18 cellular contexts compared by ENCODE assay signal in genomic region chr3:43971486-43971885, GRCh38.
DNase-seq lines count a peak whose midpoint lies in the region; ATAC-seq, FAIRE-seq and TF ChIP-seq lines count a peak whose summit lies in the region.
"Had no signal": no experiment of that assay in that cellular context is flagged by ENCODE, and none has a peak within 500 bp of the region (broad histone marks: within the 10 kb centered on the region; RNA-seq: fewer than 3 reads in every experiment).

No MANE protein-coding gene starts in this region.

- H3K79me1 ChIP-seq in H1 (ENCODE audit: low read depth, low read length) (no peaks in the 10 kb centered on the region), neuronal stem cell (ENCODE audit: low read depth, low read length) (no peaks in the 10 kb centered on the region)

- peaks cover 8% of the 10 kb centered on the region; the same call in 2 of the 3 replicates for H3K36me3 Mint-ChIP-seq in GM23338 (ENCODE audit: low read depth)
- no peaks in the 10 kb centered on the region for H3K36me3 Mint-ChIP-seq in stimulated activated effector memory CD8-positive, alpha-beta T cell treated with anti-CD3 and anti-CD28 coated beads, Interleukin-12 subunit alpha, Interleukin-12 subunit beta, amount 100 ng/mL, for 72 hours
- H3K36me3 Mint-ChIP-seq: CD4-positive, alpha-beta memory T cell had no signal

- H2BK5ac ChIP-seq in H1 (ENCODE audit: low read depth, low read length) (no peak overlapping the region), neuronal stem cell (ENCODE audit: low read length) (no peak overlapping the region)

- no peaks in the 10 kb centered on the region for H4K20me1 ChIP-seq in GM23338 (replicated peaks; ENCODE audit: insufficient read depth)
- no peaks in the 10 kb centered on the region for H4K20me1 ChIP-seq in H1 (replicated peaks in 1 of 2; ENCODE audit: control insufficient read depth in 1 of 2, insufficient read depth in 2 of 2, low read length in 2 of 2)

- no peak overlapping the region for H3K9ac ChIP-seq in H1 (replicated peaks in 1 of 4; ENCODE audit: extremely low read depth in 1 of 4, low read depth in 3 of 4, low read length in 3 of 4)
- H3K9ac ChIP-seq in neuronal stem cell (ENCODE audit: low read depth, low read length, poor library complexity), result no peak overlapping the region

- intact Hi-C loops in aorta (cut with DNase I), result no loop called here

- H3K27ac ChIP-seq in GM23338 (ENCODE audit: low read depth) (no peak overlapping the region), H1 (ENCODE audit: low read depth, low read length) (no peak overlapping the region), neuronal stem cell (replicated peaks; ENCODE audit: low read length) (no peak overlapping the region), aorta (ENCODE audit: low read depth in 1 of 2, low read length in 2 of 2) (no peak overlapping the region)

- H3K36me3 ChIP-seq in GM23338 (ENCODE audit: insufficient read depth) (no peaks in the 10 kb centered on the region), H1 (ENCODE audit: control insufficient read depth in 2 of 4, insufficient read depth in 4 of 4, low read length in 3 of 4) (no peaks in the 10 kb centered on the region), neuronal stem cell (replicated peaks in 1 of 2; ENCODE audit: control insufficient read depth in 2 of 2, insufficient read depth in 2 of 2, low read length in 2 of 2) (no peaks in the 10 kb centered on the region), aorta (ENCODE audit: control insufficient read depth in 1 of 2, insufficient read depth in 2 of 2, low read length in 1 of 2) (no peaks in the 10 kb centered on the region)

- 0 out of 2 replicates have a peak overlapping the region, but pooled peaks have one; percentile 27 for H2BK12ac ChIP-seq in H1 (ENCODE audit: low read depth, low read length)
- H2BK12ac ChIP-seq in neuronal stem cell (ENCODE audit: low read length), result no peak overlapping the region

- H3K23ac ChIP-seq in H1 (ENCODE audit: insufficient read length) (no peak overlapping the region), neuronal stem cell (ENCODE audit: low read depth, low read length, poor library complexity) (no peak overlapping the region)

- H3K79me2 ChIP-seq in GM23338 (replicated peaks; ENCODE audit: insufficient read depth) (no peaks in the 10 kb centered on the region), H1 (ENCODE audit: control insufficient read depth in 1 of 2, insufficient read depth in 2 of 2, low read length in 2 of 2) (no peaks in the 10 kb centered on the region)

- H3K4ac ChIP-seq in H1 (replicated peaks; ENCODE audit: insufficient read length, low read depth, low read length) (no peak overlapping the region), neuronal stem cell (ENCODE audit: low read length) (no peak overlapping the region)

- H2BK20ac ChIP-seq in H1 (ENCODE audit: low read length), result no peak overlapping the region

- H2BK15ac ChIP-seq in H1 (ENCODE audit: low read length), result no peak overlapping the region
- no peak overlapping the region for H2BK15ac ChIP-seq in neuronal stem cell (ENCODE audit: low read length)

- H3K4me2 ChIP-seq in GM23338 (no peak overlapping the region), H1 (ENCODE audit: insufficient read depth in 1 of 2, low read depth in 2 of 2, low read length in 2 of 2) (no peak overlapping the region), neuronal stem cell (ENCODE audit: insufficient read depth, low read length, poor library complexity, severe bottlenecking) (no peak overlapping the region)

- H2AK5ac ChIP-seq in H1 (ENCODE audit: low read depth, low read length), result no peak overlapping the region
- H2AK5ac ChIP-seq in neuronal stem cell (ENCODE audit: low read depth, low read length), result no peak overlapping the region

- H3K27me3 Mint-ChIP-seq in GM23338 (ENCODE audit: insufficient read depth, low read depth, poor library complexity), result peaks cover 7% of the 10 kb centered on the region

- H2BK120ac ChIP-seq in H1 (replicated peaks; ENCODE audit: low read depth, low read length) (no peak overlapping the region), neuronal stem cell (ENCODE audit: low read depth, low read length) (no peak overlapping the region)

- DNase-seq in GM23338 (ENCODE audit: low spot score) (no peak), H1 (ENCODE audit: low read depth in 1 of 2, low spot score in 2 of 2) (no peak), neuronal stem cell (ENCODE audit: low spot score) (no peak), aorta (no peak)
- DNase-seq in stimulated activated effector memory CD8-positive, alpha-beta T cell treated with anti-CD3 and anti-CD28 coated beads, Interleukin-12 subunit alpha, Interleukin-12 subunit beta, amount 100 ng/mL, for 72 hours (ENCODE audit: low spot score in 2 of 2), result peak in 1 of 2 donors; percentile 37
- DNase-seq in stimulated activated CD4-positive, alpha-beta T cell treated with anti-CD3 and anti-CD28 coated beads, Interleukin-1b, Interleukin-23, amount 100 ng/mL, for 48 hours, result no peak
- DNase-seq: C1 segment of cervical spinal cord; Calu3; CD4-positive, alpha-beta memory T cell; COR-L47; DMS53; DMS79 treated with DMSO at 0.1 percent for 48 hours; GOT3; H7; HCEC 1CT had no signal

- TF ChIP-seq POLR2A in H1 (IDR thresholded peaks at IDR 0.05; ENCODE audit: control extremely low read depth in 1 of 2, low read depth in 2 of 2, low read length in 2 of 2), result no peak

- POLR2A ChIA-PET in H1 (lab: Charles Lee; ENCODE audit: partially characterized antibody), result no interaction called here

- H3F3A ChIP-seq in GM23338 (replicated peaks; ENCODE audit: low read depth), result no peaks in the 10 kb centered on the region

- H3K27ac Mint-ChIP-seq in GM23338, result 0 out of 2 replicates have a peak overlapping the region, but pooled peaks have one; percentile 31
- H3K27ac Mint-ChIP-seq in stimulated activated effector memory CD8-positive, alpha-beta T cell treated with anti-CD3 and anti-CD28 coated beads, Interleukin-12 subunit alpha, Interleukin-12 subunit beta, amount 100 ng/mL, for 72 hours, result no peak overlapping the region
- H3K27ac Mint-ChIP-seq: CD4-positive, alpha-beta memory T cell had no signal

- peaks cover 4 to 6% of the 10 kb centered on the region in 2 experiments; a peak in 1 of 4 replicates for H3K9me3 ChIP-seq in H1 (ENCODE audit: insufficient read depth in 2 of 2, low read depth in 1 of 2, low read length in 1 of 2)
- H3K9me3 ChIP-seq in neuronal stem cell (replicated peaks in 1 of 2; ENCODE audit: control insufficient read depth in 2 of 2, insufficient read depth in 1 of 2, low read depth in 1 of 2, low read length in 2 of 2), result no peaks in the 10 kb centered on the region
- peaks cover 2% of the 10 kb centered on the region for H3K9me3 ChIP-seq in aorta (ENCODE audit: control insufficient read depth, low read length)

- no peaks in the 10 kb centered on the region for H3K23me2 ChIP-seq in H1 (ENCODE audit: low read depth, low read length)

- no peak overlapping the region for H2AFZ ChIP-seq in GM23338
- no peak overlapping the region for H2AFZ ChIP-seq in H1 (ENCODE audit: low read length)
- no peak overlapping the region for H2AFZ ChIP-seq in neuronal stem cell (ENCODE audit: low read length)

- H3K9me2 ChIP-seq in GM23338 (ENCODE audit: insufficient read depth), result no peaks in the 10 kb centered on the region

- no peak overlapping the region for H3K56ac ChIP-seq in H1 (replicated peaks; ENCODE audit: insufficient read length, low read depth, low read length)

- no peak overlapping the region for H4K8ac ChIP-seq in H1 (ENCODE audit: extremely low read depth, insufficient read depth, low read length)
- H4K8ac ChIP-seq in neuronal stem cell (ENCODE audit: low read depth, low read length), result no peak overlapping the region

- H3K4me1 ChIP-seq in GM23338 (ENCODE audit: insufficient read depth) (peaks cover 49% of the 10 kb centered on the region), H1 (replicated peaks in 1 of 4; ENCODE audit: control insufficient read depth in 3 of 4, insufficient read depth in 4 of 4, low read length in 3 of 4) (peaks cover 8 to 26% (median 20%) of the 10 kb centered on the region in 4 experiments; a peak in 5 of 7 replicates), neuronal stem cell (ENCODE audit: control insufficient read depth in 2 of 2, insufficient read depth in 1 of 2, low read depth in 1 of 2, low read length in 2 of 2) (peaks cover 0 to 5% of the 10 kb centered on the region in 2 donors), aorta (ENCODE audit: control insufficient read depth in 1 of 2, insufficient read depth in 2 of 2, low read length in 2 of 2) (no peaks in the 10 kb centered on the region)

- H3K18ac ChIP-seq in H1 (ENCODE audit: extremely low read depth, low read length), result no peak overlapping the region
- peak overlapping the region; percentile 30 for H3K18ac ChIP-seq in neuronal stem cell (ENCODE audit: low read length)

- FAIRE-seq in H1 (lab: Jason Lieb, UNC), result no peak
- FAIRE-seq: G401.6, GM19239 had no signal

- no peak overlapping the region for H3K4me3 Mint-ChIP-seq in GM23338
- H3K4me3 Mint-ChIP-seq in stimulated activated effector memory CD8-positive, alpha-beta T cell treated with anti-CD3 and anti-CD28 coated beads, Interleukin-12 subunit alpha, Interleukin-12 subunit beta, amount 100 ng/mL, for 72 hours, result no peak overlapping the region
- H3K4me3 Mint-ChIP-seq: CD4-positive, alpha-beta memory T cell had no signal

- CTCF ChIA-PET in H1 (lab: Charles Lee; ENCODE audit: partially characterized antibody), result no interaction called here

- H3K4me1 Mint-ChIP-seq in GM23338, result peaks cover 60% of the 10 kb centered on the region
- H3K4me1 Mint-ChIP-seq in stimulated activated effector memory CD8-positive, alpha-beta T cell treated with anti-CD3 and anti-CD28 coated beads, Interleukin-12 subunit alpha, Interleukin-12 subunit beta, amount 100 ng/mL, for 72 hours, result no peaks in the 10 kb centered on the region
- H3K4me1 Mint-ChIP-seq: CD4-positive, alpha-beta memory T cell had no signal

- H4K5ac ChIP-seq in H1 (ENCODE audit: insufficient read length, low read depth, low read length), result no peak overlapping the region

- no peak for TF ChIP-seq RAD21 in H1 (IDR thresholded peaks at IDR 0.05 in 1 of 2, conservative IDR thresholded peaks at IDR 0.05 in 1 of 2; ENCODE audit: low read depth in 2 of 2, low read length in 2 of 2)

- H3K14ac ChIP-seq in H1 (ENCODE audit: insufficient read length) (no peak overlapping the region), neuronal stem cell (ENCODE audit: low read length) (no peak overlapping the region)

- TF ChIP-seq CTCF in GM23338 (conservative IDR thresholded peaks at IDR 0.05; ENCODE audit: low read depth in 2 of 2) (no peak), H1 (IDR thresholded peaks at IDR 0.05; ENCODE audit: control extremely low read depth in 1 of 3, insufficient read depth in 1 of 3, low read depth in 1 of 3, low read length in 3 of 3) (no peak)

- no peak for TF ChIP-seq EP300 in H1 (IDR thresholded peaks at IDR 0.05; ENCODE audit: borderline replicate concordance in 1 of 2, low read depth in 2 of 2, low read length in 2 of 2)

- H3K4me3 ChIP-seq in GM23338 (no peak overlapping the region), H1 (ENCODE audit: extremely low read depth in 1 of 4, insufficient read depth in 2 of 4, low read depth in 3 of 4, low read length in 4 of 4) (no peak overlapping the region), neuronal stem cell (ENCODE audit: low read length in 2 of 2) (no peak overlapping the region), aorta (ENCODE audit: low read length in 2 of 2) (no peak overlapping the region)

- peaks cover 10% of the 10 kb centered on the region for H3K9me3 Mint-ChIP-seq in GM23338
- no peaks in the 10 kb centered on the region for H3K9me3 Mint-ChIP-seq in stimulated activated effector memory CD8-positive, alpha-beta T cell treated with anti-CD3 and anti-CD28 coated beads, Interleukin-12 subunit alpha, Interleukin-12 subunit beta, amount 100 ng/mL, for 72 hours

- ATAC-seq in GM23338, result no peak
- ATAC-seq in stimulated activated effector memory CD8-positive, alpha-beta T cell treated with anti-CD3 and anti-CD28 coated beads, Interleukin-12 subunit alpha, Interleukin-12 subunit beta, amount 100 ng/mL, for 72 hours, result peak; percentile 39
- ATAC-seq in GM21723 (IDR thresholded peaks at IDR 0.05; ENCODE audit: unreplicated experiment), result no peak
- ATAC-seq in aorta (ENCODE audit: low FRiP score), result no peak

- H4K91ac ChIP-seq in H1 (replicated peaks; ENCODE audit: insufficient read length, low read length) (no peak overlapping the region), neuronal stem cell (ENCODE audit: low read depth, low read length, poor library complexity) (no peak overlapping the region)

- no peaks in the 10 kb centered on the region for H3K27me3 ChIP-seq in GM23338 (ENCODE audit: insufficient read depth)
- H3K27me3 ChIP-seq in H1 (replicated peaks in 1 of 4; ENCODE audit: control insufficient read depth in 3 of 4, extremely low read depth in 1 of 4, insufficient read depth in 3 of 4, low read length in 3 of 4), result no peaks in the 10 kb centered on the region
- H3K27me3 ChIP-seq in neuronal stem cell (ENCODE audit: control insufficient read depth in 3 of 3, insufficient read depth in 3 of 3, low read depth in 1 of 3, low read length in 3 of 3), result peaks cover 0 to 8% (median 0%) of the 10 kb centered on the region in 3 experiments
- H3K27me3 ChIP-seq in aorta (ENCODE audit: control insufficient read depth in 1 of 2, insufficient read depth in 2 of 2, low read length in 1 of 2), result no peaks in the 10 kb centered on the region
